ENCODE assay signal across 13 cellular contexts in the genomic region with DNA sequence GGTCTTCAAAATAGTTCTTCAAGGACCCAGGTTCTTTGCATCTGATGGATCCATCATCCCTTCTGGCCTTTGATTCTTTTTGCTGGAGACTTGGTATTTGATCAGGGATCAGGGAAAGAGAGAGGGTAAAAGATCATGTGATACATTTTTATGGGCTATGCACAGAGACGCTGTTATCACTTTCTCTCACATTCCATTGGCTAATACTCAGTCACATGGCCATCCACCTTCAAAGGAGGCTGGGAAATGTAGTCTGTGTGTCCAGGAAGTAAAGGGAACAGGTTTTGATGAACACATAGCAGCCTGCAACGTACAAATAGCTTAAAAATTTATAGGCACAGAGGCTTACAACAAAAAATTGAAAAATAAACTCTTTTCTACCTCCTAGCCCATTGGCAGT.
DNase-seq lines count a peak whose midpoint lies in the region; ATAC-seq, FAIRE-seq and TF ChIP-seq lines count a peak whose summit lies in the region.
"Had no signal": no experiment of that assay in that cellular context is flagged by ENCODE, and none has a peak within 500 bp of the region (broad histone marks: within the 10 kb centered on the region; RNA-seq: fewer than 3 reads in every experiment).

No MANE protein-coding gene starts in this region.

- no peak overlapping the region for H3K23ac ChIP-seq in H1 (ENCODE audit: insufficient read length)

- TF ChIP-seq RAD21 in H1 (IDR thresholded peaks at IDR 0.05 in 1 of 2, conservative IDR thresholded peaks at IDR 0.05 in 1 of 2; ENCODE audit: low read depth in 2 of 2, low read length in 2 of 2), result no peak

- H3K27me3 Mint-ChIP-seq in activated naive CD4-positive, alpha-beta T cell treated with anti-CD3 and anti-CD28 coated beads for 36 hours (ENCODE audit: low read depth), result no peaks in the 10 kb centered on the region
- peaks cover 0 to 3% of the 10 kb centered on the region in 2 donors for H3K27me3 Mint-ChIP-seq in T-cell
- no peaks in the 10 kb centered on the region for H3K27me3 Mint-ChIP-seq in glutamatergic neuron (ENCODE audit: unreplicated experiment)

- WGBS in H1 (ENCODE audit: extremely low coverage in 1 of 2, insufficient coverage in 1 of 2, insufficient read length in 1 of 2, insufficient replicate concordance in 2 of 2, low coverage in 1 of 2, low lambda C conversion rate in 2 of 2, missing lambda C conversion rate in 1 of 2), 2 experiments, result 80% methylated on average over 2 of the region's 2 CpGs; no CpG with 5 or more reads in 1 of the 2 experiments

- TF ChIP-seq EP300 in H1 (IDR thresholded peaks at IDR 0.05; ENCODE audit: borderline replicate concordance in 1 of 2, low read depth in 2 of 2, low read length in 2 of 2), result no peak

- H3K14ac ChIP-seq in H1 (ENCODE audit: insufficient read length), result no peak overlapping the region

- TF ChIP-seq CTCF in H1 (IDR thresholded peaks at IDR 0.05; ENCODE audit: control extremely low read depth in 1 of 3, insufficient read depth in 1 of 3, low read depth in 1 of 3, low read length in 3 of 3) (no peak), upper lobe of right lung (IDR thresholded peaks at IDR 0.05) (no peak), glutamatergic neuron (IDR thresholded peaks at IDR 0.05; ENCODE audit: partially characterized antibody, unreplicated experiment) (no peak)

- H2BK120ac ChIP-seq in H1 (replicated peaks; ENCODE audit: low read depth, low read length), result no peak overlapping the region

- peaks cover 2% of the 10 kb centered on the region for H3K4me1 Mint-ChIP-seq in activated naive CD4-positive, alpha-beta T cell treated with anti-CD3 and anti-CD28 coated beads for 36 hours (ENCODE audit: low read depth)
- H3K4me1 Mint-ChIP-seq in T-cell (peaks cover 0 to 13% (median 5%) of the 10 kb centered on the region in 3 donors), glutamatergic neuron (ENCODE audit: low read depth, unreplicated experiment) (peaks cover 4% of the 10 kb centered on the region)

- H4K5ac ChIP-seq in H1 (ENCODE audit: insufficient read length, low read depth, low read length), result no peak overlapping the region

- no peaks in the 10 kb centered on the region for H4K20me1 ChIP-seq in H1 (replicated peaks in 1 of 2; ENCODE audit: control insufficient read depth in 1 of 2, insufficient read depth in 2 of 2, low read length in 2 of 2)

- H3K4ac ChIP-seq in H1 (replicated peaks; ENCODE audit: insufficient read length, low read depth, low read length), result no peak overlapping the region

- H3K9me3 Mint-ChIP-seq in activated naive CD4-positive, alpha-beta T cell treated with anti-CD3 and anti-CD28 coated beads for 36 hours, result no peaks in the 10 kb centered on the region
- H3K9me3 Mint-ChIP-seq in T-cell (no peaks in the 10 kb centered on the region), glutamatergic neuron (ENCODE audit: unreplicated experiment) (no peaks in the 10 kb centered on the region)

- H3K27ac ChIP-seq in H1 (ENCODE audit: low read depth, low read length) (no peak overlapping the region), upper lobe of right lung (no peak overlapping the region)
- H3K27ac ChIP-seq: neutrophil had no signal

- H3K9me3 ChIP-seq in H1 (ENCODE audit: insufficient read depth in 2 of 2, low read depth in 1 of 2, low read length in 1 of 2) (no peaks in the 10 kb centered on the region), upper lobe of right lung (no peaks in the 10 kb centered on the region)
- H3K9me3 ChIP-seq: MG63, neutrophil had no signal

- H3K27ac Mint-ChIP-seq in activated naive CD4-positive, alpha-beta T cell treated with anti-CD3 and anti-CD28 coated beads for 36 hours, result no peak overlapping the region
- no peak overlapping the region for H3K27ac Mint-ChIP-seq in T-cell
- no peak overlapping the region for H3K27ac Mint-ChIP-seq in glutamatergic neuron (ENCODE audit: unreplicated experiment)

- DNase-seq in H1 (ENCODE audit: low read depth in 1 of 2, low spot score in 2 of 2) (no peak), upper lobe of right lung (no peak), T-cell (no peak), glutamatergic neuron (no peak)
- DNase-seq in activated naive CD4-positive, alpha-beta T cell treated with anti-CD3 and anti-CD28 coated beads for 36 hours, result no peak
- DNase-seq: HCEC 1CT; kidney glomerular epithelial cell; MG63; stimulated activated CD4-positive, alpha-beta T cell treated with anti-CD3 and anti-CD28 coated beads, Interleukin-4, amount 100 ng/mL, for 4 hours had no signal

- no peak overlapping the region for H3K4me3 ChIP-seq in H1 (ENCODE audit: extremely low read depth in 1 of 4, insufficient read depth in 2 of 4, low read depth in 3 of 4, low read length in 4 of 4)
- no peak overlapping the region for H3K4me3 ChIP-seq in upper lobe of right lung
- H3K4me3 ChIP-seq: MG63 had no signal

- H3K56ac ChIP-seq in H1 (replicated peaks; ENCODE audit: insufficient read length, low read depth, low read length), result no peak overlapping the region

- H3K9ac ChIP-seq in H1 (replicated peaks in 1 of 4; ENCODE audit: extremely low read depth in 1 of 4, low read depth in 3 of 4, low read length in 3 of 4), result no peak overlapping the region

- no peak overlapping the region for H4K8ac ChIP-seq in H1 (ENCODE audit: extremely low read depth, insufficient read depth, low read length)

- intact Hi-C loops in upper lobe of right lung (cut with DNase I), result no loop called here
- intact Hi-C loops in activated naive CD4-positive, alpha-beta T cell treated with anti-CD3 and anti-CD28 coated beads for 36 hours (cut with micrococcal nuclease), result no loop called here

- no peak overlapping the region for H3K4me2 ChIP-seq in H1 (ENCODE audit: insufficient read depth in 1 of 2, low read depth in 2 of 2, low read length in 2 of 2)

- no peak overlapping the region for H2BK20ac ChIP-seq in H1 (ENCODE audit: low read length)

- no peak overlapping the region for H2AK5ac ChIP-seq in H1 (ENCODE audit: low read depth, low read length)

- peaks cover 0 to 7% (median 0%) of the 10 kb centered on the region in 4 experiments; a peak in 2 of 7 replicates for H3K27me3 ChIP-seq in H1 (replicated peaks in 1 of 4; ENCODE audit: control insufficient read depth in 3 of 4, extremely low read depth in 1 of 4, insufficient read depth in 3 of 4, low read length in 3 of 4)
- no peaks in the 10 kb centered on the region for H3K27me3 ChIP-seq in upper lobe of right lung
- H3K27me3 ChIP-seq: MG63, neutrophil had no signal

- no peaks in the 10 kb centered on the region for H3K79me1 ChIP-seq in H1 (ENCODE audit: low read depth, low read length)

- no peak overlapping the region for H4K91ac ChIP-seq in H1 (replicated peaks; ENCODE audit: insufficient read length, low read length)

- H3K36me3 ChIP-seq in H1 (ENCODE audit: control insufficient read depth in 2 of 4, insufficient read depth in 4 of 4, low read length in 3 of 4) (no peaks in the 10 kb centered on the region), upper lobe of right lung (no peaks in the 10 kb centered on the region)
- H3K36me3 ChIP-seq: MG63, neutrophil had no signal

- CTCF ChIA-PET in H1 (lab: Charles Lee; ENCODE audit: partially characterized antibody), result interaction anchor here (0.8 to 2.7 kb wide), 15 partner anchors 8 to 247 kb away, joined by 3 to 18 read pairs (median 3); no protein-coding TSS in a partner anchor
- CTCF ChIA-PET in activated naive CD4-positive, alpha-beta T cell treated with anti-CD3 and anti-CD28 coated beads for 36 hours (lab: Charles Lee), result no interaction called here
- CTCF ChIA-PET in T-cell (lab: Charles Lee), result no interaction called here

- no peak overlapping the region for H3K4me3 Mint-ChIP-seq in activated naive CD4-positive, alpha-beta T cell treated with anti-CD3 and anti-CD28 coated beads for 36 hours
- H3K4me3 Mint-ChIP-seq in T-cell (no peak overlapping the region), glutamatergic neuron (ENCODE audit: unreplicated experiment) (no peak overlapping the region)

- FAIRE-seq in H1 (lab: Jason Lieb, UNC), result no peak

- H2BK5ac ChIP-seq in H1 (ENCODE audit: low read depth, low read length), result no peak overlapping the region

- no peak overlapping the region for H2BK15ac ChIP-seq in H1 (ENCODE audit: low read length)

- H3K4me1 ChIP-seq in H1 (replicated peaks in 1 of 4; ENCODE audit: control insufficient read depth in 3 of 4, insufficient read depth in 4 of 4, low read length in 3 of 4) (peaks cover 2 to 7% (median 6%) of the 10 kb centered on the region in 4 experiments; a peak in 4 of 7 replicates), upper lobe of right lung (no peaks in the 10 kb centered on the region)

- no peaks in the 10 kb centered on the region for H3K23me2 ChIP-seq in H1 (ENCODE audit: low read depth, low read length)

- H2AFZ ChIP-seq in H1 (ENCODE audit: low read length), result no peak overlapping the region

- no peaks in the 10 kb centered on the region for H3K79me2 ChIP-seq in H1 (ENCODE audit: control insufficient read depth in 1 of 2, insufficient read depth in 2 of 2, low read length in 2 of 2)

- no peak for TF ChIP-seq POLR2A in H1 (IDR thresholded peaks at IDR 0.05; ENCODE audit: control extremely low read depth in 1 of 2, low read depth in 2 of 2, low read length in 2 of 2)

- H3K36me3 Mint-ChIP-seq in activated naive CD4-positive, alpha-beta T cell treated with anti-CD3 and anti-CD28 coated beads for 36 hours (ENCODE audit: low read depth), result no peaks in the 10 kb centered on the region
- H3K36me3 Mint-ChIP-seq in T-cell, result no peaks in the 10 kb centered on the region
- no peaks in the 10 kb centered on the region for H3K36me3 Mint-ChIP-seq in glutamatergic neuron (ENCODE audit: unreplicated experiment)

- ATAC-seq in GM18511 (IDR thresholded peaks at IDR 0.05; ENCODE audit: unreplicated experiment) (peak; percentile 47), GM21619 (IDR thresholded peaks at IDR 0.05; ENCODE audit: unreplicated experiment) (peak; percentile 60), HG03457 (IDR thresholded peaks at IDR 0.05; ENCODE audit: unreplicated experiment) (peak; percentile 57), upper lobe of right lung (no peak), T-cell (replicated peaks in 1 of 4) (no peak)

- H3K18ac ChIP-seq in H1 (ENCODE audit: extremely low read depth, low read length), result no peak overlapping the region

- POLR2A ChIA-PET in H1 (lab: Charles Lee; ENCODE audit: partially characterized antibody) (no interaction called here), T-cell (lab: Charles Lee) (no interaction called here)

- H2BK12ac ChIP-seq in H1 (ENCODE audit: low read depth, low read length), result no peak overlapping the region

TF ChIP-seq in H1, 55 proteins besides CTCF, POLR2A, EP300 and RAD21 (continues in another document):
- TF ChIP-seq SRF (IDR thresholded peaks at IDR 0.05; ENCODE audit: low read depth, low read length) (no peak), SP1 (IDR thresholded peaks at IDR 0.05; ENCODE audit: low read depth, low read length) (no peak), TAF7 (optimal IDR thresholded peaks at IDR 0.05; ENCODE audit: borderline replicate concordance, low read depth, low read length) (no peak), SIX5 (IDR thresholded peaks at IDR 0.05; ENCODE audit: low read depth, low read length) (peak; percentile 35), CHD1 (IDR thresholded peaks at IDR 0.05; ENCODE audit: low read depth, low read length) (no peak)
- TF ChIP-seq, protein P1, sequence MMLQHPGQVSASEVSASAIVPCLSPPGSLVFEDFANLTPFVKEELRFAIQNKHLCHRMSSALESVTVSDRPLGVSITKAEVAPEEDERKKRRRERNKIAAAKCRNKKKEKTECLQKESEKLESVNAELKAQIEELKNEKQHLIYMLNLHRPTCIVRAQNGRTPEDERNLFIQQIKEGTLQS (IDR thresholded peaks at IDR 0.05; ENCODE audit: insufficient read depth, low read depth, low read length), result peak; percentile 43; the same call in 1 of the 2 replicates

Comparison
In these comparisons a context has a peak if more than half of its experiments do, and no peak if none do; other contexts are left out.
1. ATAC-seq: peak in GM18511 (single experiment), GM21619 (single experiment) and HG03457 (single experiment); none in upper lobe of right lung (single experiment) and T-cell (0 of 4).